12 cellular contexts compared by ENCODE assay signal in genomic region chr5:138665261-138665660, GRCh38.
"Had no signal": no experiment of that assay in that cellular context is flagged by ENCODE, and none has a peak within 500 bp of the region (broad histone marks: within the 10 kb centered on the region; RNA-seq: fewer than 3 reads in every experiment).

No MANE protein-coding gene starts in this region.

- H3K4me3 ChIP-seq: psoas muscle, right lobe of liver, testis had no signal

- H3K4me1 ChIP-seq: psoas muscle, right lobe of liver, testis had no signal

- H3K27me3 ChIP-seq: right lobe of liver, testis had no signal

- H3K36me3 ChIP-seq: right lobe of liver had no signal

- H3K9me3 ChIP-seq: psoas muscle, right lobe of liver, testis had no signal

- ATAC-seq: activated CD4-positive, alpha-beta T cell treated with anti-CD3 and anti-CD28 coated beads for 36 hours; psoas muscle; stimulated activated naive CD8-positive, alpha-beta T cell treated with anti-CD3 and anti-CD28 coated beads, Interleukin-15, amount 100 ng/mL, for 72 hours; T-helper 17 cell had no signal

- FAIRE-seq: colon, urothelium cell line had no signal

- DNase-seq: activated CD4-positive, alpha-beta memory T cell treated with anti-CD3 and anti-CD28 coated beads for 36 hours; activated CD4-positive, alpha-beta T cell treated with anti-CD3 and anti-CD28 coated beads for 36 hours; activated T-cell treated with anti-CD3 and anti-CD28 coated beads, Interleukin-2, amount 50 U/mL, for 48 hours; aorta; effector CD4-positive, alpha-beta T cell; psoas muscle; stimulated activated naive CD8-positive, alpha-beta T cell treated with anti-CD3 and anti-CD28 coated beads, Interleukin-15, amount 100 ng/mL, for 72 hours; T-helper 17 cell; testis had no signal

- H3K27ac ChIP-seq: psoas muscle, right lobe of liver, testis had no signal
